ENCODE assay signal across 31 cellular contexts in genomic region chr2:3102915-3103569, GRCh38.
DNase-seq lines count a peak whose midpoint lies in the region; ATAC-seq, FAIRE-seq and TF ChIP-seq lines count a peak whose summit lies in the region.
"Had no signal": no experiment of that assay in that cellular context is flagged by ENCODE, and none has a peak within 500 bp of the region (broad histone marks: within the 10 kb centered on the region; RNA-seq: fewer than 3 reads in every experiment).

No MANE protein-coding gene starts in this region.

- H3K27me3 Mint-ChIP-seq in natural killer cell treated with Interleukin-12 subunit alpha and Interleukin-12 subunit beta and Interleukin-15 and Interleukin-18, amount 100 ng/mL, for 72 hours: peaks cover 20 to 29% of the 10 kb centered on the region in 2 donors
- peaks cover 11 to 36% of the 10 kb centered on the region in 2 donors for H3K27me3 Mint-ChIP-seq in natural killer cell (ENCODE audit: low read depth in 2 of 2)

- CTCF ChIA-PET in K562 (lab: Yijun Ruan, JAX; ENCODE audit: low intra/inter-chr PET ratio): no interaction called here

- no peak overlapping the region for H2AFZ ChIP-seq in K562 (ENCODE audit: low read depth, low read length)

- FAIRE-seq in K562 (lab: Jason Lieb, UNC): no peak
- FAIRE-seq: G401.6, GM19239 had no signal

- POLR2A ChIA-PET in K562 (lab: Yijun Ruan, JAX): interaction anchor here (0.7 kb wide), 1 partner anchor 113 kb away, joined by 3 read pairs; no protein-coding TSS in a partner anchor

- H3K9me1 ChIP-seq in K562 (ENCODE audit: control insufficient read depth, insufficient read depth, low read length): peaks cover 4% of the 10 kb centered on the region

- TF ChIP-seq POLR2A in K562 (conservative IDR thresholded peaks at IDR 0.05): no peak

- H4K20me1 ChIP-seq in K562 (replicated peaks; ENCODE audit: control insufficient read depth, insufficient read depth, low read length): 0 out of 2 replicates have a peak, but pooled peaks cover 3% of the 10 kb centered on the region

- peaks cover 51 to 81% of the 10 kb centered on the region in 2 experiments for H3K27me3 ChIP-seq in K562 (ENCODE audit: control insufficient read depth in 2 of 2, insufficient read depth in 2 of 2, low read length in 2 of 2)
- H3K27me3 ChIP-seq: cardiac muscle cell, transverse colon had no signal

- in situ Hi-C loops in K562 (cut with MboI): no loop called here

- TF ChIP-seq EP300 in K562 (IDR thresholded peaks at IDR 0.05; ENCODE audit: low read length): no peak

- ATAC-seq in natural killer cell treated with Interleukin-12 subunit alpha and Interleukin-12 subunit beta and Interleukin-15 and Interleukin-18, amount 100 ng/mL, for 72 hours: peak; percentile 15 to 21
- no peak for ATAC-seq in natural killer cell
- ATAC-seq in K562: no peak
- no peak for ATAC-seq in HG03432 (IDR thresholded peaks at IDR 0.05; ENCODE audit: unreplicated experiment)
- ATAC-seq in GM21576 (IDR thresholded peaks at IDR 0.05; ENCODE audit: unreplicated experiment): no peak
- ATAC-seq: gastroesophageal sphincter; naive thymus-derived CD4-positive, alpha-beta T cell; T-cell had no signal

- peaks cover 4 to 16% of the 10 kb centered on the region in 2 experiments; a peak in 4 of 5 replicates for H3K4me1 ChIP-seq in K562 (replicated peaks in 1 of 2; ENCODE audit: control insufficient read depth in 2 of 2, insufficient read depth in 2 of 2, low read length in 2 of 2)
- H3K4me1 ChIP-seq: gastroesophageal sphincter, left ventricle myocardium inferior, transverse colon had no signal

- 9% methylated on average over 9 of the region's 11 CpGs for WGBS in K562 (ENCODE audit: insufficient coverage, low coverage, missing lambda C conversion rate)

- H3K36me3 Mint-ChIP-seq in natural killer cell treated with Interleukin-12 subunit alpha and Interleukin-12 subunit beta and Interleukin-15 and Interleukin-18, amount 100 ng/mL, for 72 hours: no peaks in the 10 kb centered on the region
- no peaks in the 10 kb centered on the region for H3K36me3 Mint-ChIP-seq in natural killer cell
- H3K36me3 Mint-ChIP-seq: activated naive CD8-positive, alpha-beta T cell treated with anti-CD3 and anti-CD28 coated beads for 36 hours; mesothelial cell of epicardium; naive thymus-derived CD4-positive, alpha-beta T cell; T-cell had no signal

- no peaks in the 10 kb centered on the region for H3K9me3 ChIP-seq in K562 (replicated peaks; ENCODE audit: control insufficient read depth, insufficient read depth, low read depth, low read length)
- H3K9me3 ChIP-seq: gastroesophageal sphincter, left ventricle myocardium inferior, transverse colon had no signal

- no peak overlapping the region for H3K9ac ChIP-seq in K562 (ENCODE audit: insufficient read depth in 1 of 2, low read depth in 2 of 2, low read length in 2 of 2)

- H3K4me3 Mint-ChIP-seq in natural killer cell treated with Interleukin-12 subunit alpha and Interleukin-12 subunit beta and Interleukin-15 and Interleukin-18, amount 100 ng/mL, for 72 hours: no peak overlapping the region
- no peak overlapping the region for H3K4me3 Mint-ChIP-seq in natural killer cell
- H3K4me3 Mint-ChIP-seq: activated naive CD8-positive, alpha-beta T cell treated with anti-CD3 and anti-CD28 coated beads for 36 hours; mesothelial cell of epicardium; naive thymus-derived CD4-positive, alpha-beta T cell; T-cell had no signal

- intact Hi-C loops in natural killer cell (cut with micrococcal nuclease) (no loop called here), K562 (cut with micrococcal nuclease) (no loop called here)

- H3K4me1 Mint-ChIP-seq in natural killer cell treated with Interleukin-12 subunit alpha and Interleukin-12 subunit beta and Interleukin-15 and Interleukin-18, amount 100 ng/mL, for 72 hours (ENCODE audit: low read depth in 2 of 2): peaks cover 0 to 14% of the 10 kb centered on the region in 2 donors
- no peaks in the 10 kb centered on the region for H3K4me1 Mint-ChIP-seq in natural killer cell

- H3K79me2 ChIP-seq in K562 (ENCODE audit: control insufficient read depth, insufficient read depth, low read length): no peaks in the 10 kb centered on the region

- no TSS peak for BruUV-seq in K562 (replicated peaks; lab: Mats Ljungman, UMichigan)

- no peak for TF ChIP-seq CTCF in natural killer cell (IDR thresholded peaks at IDR 0.05)
- TF ChIP-seq CTCF in K562 (IDR thresholded peaks at IDR 0.05 in 2 of 3, conservative IDR thresholded peaks at IDR 0.05 in 1 of 3; ENCODE audit: insufficient read depth in 2 of 3, low read depth in 1 of 3, low read length in 3 of 3): no peak

- no peak overlapping the region for H3K4me2 ChIP-seq in K562 (ENCODE audit: insufficient read depth, low read length)
- H3K4me2 ChIP-seq: smooth muscle cell had no signal

- peak overlapping the region in 1 of 2 donors; percentile 10 for H3K27ac Mint-ChIP-seq in natural killer cell treated with Interleukin-12 subunit alpha and Interleukin-12 subunit beta and Interleukin-15 and Interleukin-18, amount 100 ng/mL, for 72 hours
- no peak overlapping the region for H3K27ac Mint-ChIP-seq in natural killer cell
- H3K27ac Mint-ChIP-seq: activated naive CD8-positive, alpha-beta T cell treated with anti-CD3 and anti-CD28 coated beads for 36 hours; mesothelial cell of epicardium; T-cell had no signal

- H3K9me3 Mint-ChIP-seq in natural killer cell treated with Interleukin-12 subunit alpha and Interleukin-12 subunit beta and Interleukin-15 and Interleukin-18, amount 100 ng/mL, for 72 hours: no peaks in the 10 kb centered on the region
- H3K9me3 Mint-ChIP-seq in natural killer cell: no peaks in the 10 kb centered on the region
- H3K9me3 Mint-ChIP-seq: activated naive CD8-positive, alpha-beta T cell treated with anti-CD3 and anti-CD28 coated beads for 36 hours; mesothelial cell of epicardium; naive thymus-derived CD4-positive, alpha-beta T cell; T-cell had no signal

- H3K4me3 ChIP-seq in K562: no peak overlapping the region
- H3K4me3 ChIP-seq: cardiac muscle cell, coronary artery, gastroesophageal sphincter, left ventricle myocardium inferior, smooth muscle cell, transverse colon had no signal

- TF ChIP-seq RAD21 in K562 (CRISPR knock-in tag; conservative IDR thresholded peaks at IDR 0.05 in 1 of 2, IDR thresholded peaks at IDR 0.05 in 1 of 2): no peak

- no peaks in the 10 kb centered on the region for H3K36me3 ChIP-seq in K562 (ENCODE audit: control insufficient read depth, insufficient read depth, low read length)
- H3K36me3 ChIP-seq: cardiac muscle cell, gastroesophageal sphincter, left ventricle myocardium inferior, transverse colon had no signal

- H3K27ac ChIP-seq in K562 (ENCODE audit: extremely low read depth, low read depth, low read length): no peak overlapping the region
- H3K27ac ChIP-seq: cardiac muscle cell, coronary artery, gastroesophageal sphincter, left ventricle myocardium inferior, transverse colon had no signal

- DNase-seq in natural killer cell treated with Interleukin-12 subunit alpha and Interleukin-12 subunit beta and Interleukin-15 and Interleukin-18, amount 100 ng/mL, for 72 hours (ENCODE audit: low spot score): no peak
- DNase-seq in natural killer cell (no peak), K562 (ENCODE audit: extremely low read depth in 1 of 4, low spot score in 3 of 4) (no peak), mesenteric fat pad (ENCODE audit: low spot score) (peak; percentile 37), NCI-H526 treated with DMSO at 0.1 percent for 48 hours (lab: John Stamatoyannopoulos, UW) (no peak)
- no peak for DNase-seq in activated CD4-positive, CD25-positive, alpha-beta regulatory T cell (lab: John Stamatoyannopoulos, UW)
- DNase-seq: activated CD4-positive, alpha-beta T cell treated with anti-CD3 and anti-CD28 coated beads for 1 hour; activated effector memory CD4-positive, alpha-beta T cell treated with anti-CD3 and anti-CD28 coated beads, Interleukin-2, amount 50 U/mL, for 16 hours; activated naive CD8-positive, alpha-beta T cell treated with anti-CD3 and anti-CD28 coated beads for 36 hours; activated T-cell treated with anti-CD3 and anti-CD28 coated beads for 4 hours; aorta; DMS53; HCEC 1CT; hypothalamus; Karpas-422; left ventricle myocardium inferior; naive thymus-derived CD4-positive, alpha-beta T cell; NCI-H1436 treated with DMSO at 0.1 percent for 48 hours; NCI-H510A; stimulated activated CD4-positive, alpha-beta T cell treated with anti-CD3 and anti-CD28 coated beads, Interleukin-2, amount 100 ng/mL, for 24 hours; T-cell; transverse colon had no signal

TF ChIP-seq in K562, 482 proteins besides CTCF, POLR2A, EP300 and RAD21:
- no peak for TF ChIP-seq ADNP (tag; IDR thresholded peaks at IDR 0.05)
- TF ChIP-seq PCBP2 (IDR thresholded peaks at IDR 0.05; ENCODE audit: low read depth, low read length, poor library complexity, severe bottlenecking): no peak
- TF ChIP-seq, protein P1, sequence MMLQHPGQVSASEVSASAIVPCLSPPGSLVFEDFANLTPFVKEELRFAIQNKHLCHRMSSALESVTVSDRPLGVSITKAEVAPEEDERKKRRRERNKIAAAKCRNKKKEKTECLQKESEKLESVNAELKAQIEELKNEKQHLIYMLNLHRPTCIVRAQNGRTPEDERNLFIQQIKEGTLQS (IDR thresholded peaks at IDR 0.05): 0 out of 2 replicates have a peak, but pooled peaks have one; percentile 10
- TF ChIP-seq, protein P1 (CRISPR knock-in tag; conservative IDR thresholded peaks at IDR 0.05): no peak
- TF ChIP-seq ZBTB8A (IDR thresholded peaks at IDR 0.05; ENCODE audit: partially characterized antibody): no peak
- TF ChIP-seq FOXJ3 (CRISPR knock-in tag; IDR thresholded peaks at IDR 0.05): no peak
- no peak for TF ChIP-seq ZNF197 (CRISPR knock-in tag; IDR thresholded peaks at IDR 0.05; ENCODE audit: low read depth)

Comparison
In these comparisons a context has a peak if more than half of its experiments do, and no peak if none do; other contexts are left out.
1. ATAC-seq: peak in natural killer cell treated with Interleukin-12 subunit alpha and Interleukin-12 subunit beta and Interleukin-15 and Interleukin-18, amount 100 ng/mL, for 72 hours (2 of 2); none in natural killer cell (0 of 3), K562 (single experiment), HG03432 (single experiment) and GM21576 (single experiment).